In the genomic region with DNA sequence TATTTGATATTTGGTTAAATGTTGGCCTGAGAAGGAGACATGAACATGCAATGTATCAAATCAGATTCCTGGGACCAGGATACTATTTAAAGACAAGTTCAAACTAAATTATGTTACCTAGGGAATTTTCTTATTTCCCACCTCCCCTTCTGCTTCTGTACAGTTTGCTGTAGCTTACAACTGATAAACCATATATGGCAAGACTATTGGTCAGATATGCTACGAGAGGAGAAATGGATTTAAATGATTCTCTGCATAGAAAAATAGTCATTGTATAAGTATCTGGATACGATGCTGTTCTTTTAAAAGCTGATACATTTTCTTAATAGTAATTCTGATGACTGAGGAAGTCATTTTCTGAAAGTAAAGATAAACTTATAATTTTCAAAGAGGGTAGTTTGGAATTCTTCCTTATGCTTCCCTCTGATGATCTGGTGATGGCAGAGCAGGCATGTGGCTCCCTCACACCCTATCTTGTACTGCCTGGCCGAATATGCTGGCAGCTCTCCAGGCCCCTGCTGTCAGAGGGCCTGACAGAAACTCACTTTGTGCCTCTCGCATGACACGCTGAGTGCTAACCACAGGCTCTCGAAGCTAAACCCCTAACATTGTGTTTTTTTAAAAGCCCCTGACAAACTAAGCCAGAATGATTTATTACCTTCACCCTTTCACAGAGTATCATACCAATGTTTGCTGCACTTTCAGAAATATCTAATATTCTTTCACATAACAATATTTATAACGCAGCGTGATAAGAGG, we compare ENCODE assay signal across 10 cellular contexts. TPM values are rescaled to one million over a fixed set of nuclear protein-coding genes. Genes with fewer than 3 reads are reported as not detected.
DNase-seq lines count a peak whose midpoint lies in the region; ATAC-seq and TF ChIP-seq lines count a peak whose summit lies in the region.
"Had no signal": no experiment of that assay in that cellular context is flagged by ENCODE, and none has a peak within 500 bp of the region (broad histone marks: within the 10 kb centered on the region; RNA-seq: fewer than 3 reads in every experiment).

No MANE protein-coding gene starts in this region.

- H3K36me3 ChIP-seq in heart left ventricle (peaks cover 0 to 57% (median 26%) of the 10 kb centered on the region in 9 donors), Karpas-422 (ENCODE audit: insufficient read depth, low read length) (peaks cover 38% of the 10 kb centered on the region)

- no peaks in the 10 kb centered on the region for H3K9me3 ChIP-seq in heart left ventricle
- no peaks in the 10 kb centered on the region for H3K9me3 ChIP-seq in Karpas-422 (ENCODE audit: low read length)
- H3K9me3 ChIP-seq: transverse colon had no signal

- peaks cover 0 to 29% (median 2%) of the 10 kb centered on the region in 12 donors for H3K4me1 ChIP-seq in heart left ventricle
- H3K4me1 ChIP-seq in Karpas-422 (ENCODE audit: low read length): peaks cover 19% of the 10 kb centered on the region
- H3K4me1 ChIP-seq: transverse colon had no signal

- H3K4me3 ChIP-seq in heart left ventricle (no peak overlapping the region), Karpas-422 (ENCODE audit: low read length) (no peak overlapping the region)
- H3K4me3 ChIP-seq: transverse colon had no signal

- no peak overlapping the region for H3K9ac ChIP-seq in Karpas-422 (ENCODE audit: low read length)

- ATAC-seq in HG03108 (IDR thresholded peaks at IDR 0.05; ENCODE audit: unreplicated experiment) (peak; percentile 71), heart left ventricle (peak; percentile 95 to 97 (median 97)), HG02840 (IDR thresholded peaks at IDR 0.05; ENCODE audit: low FRiP score, unreplicated experiment) (no peak)

- H3K79me2 ChIP-seq in Karpas-422 (ENCODE audit: low read length): peaks cover 86% of the 10 kb centered on the region

- no peaks in the 10 kb centered on the region for H3K9me2 ChIP-seq in Karpas-422 (replicated peaks; ENCODE audit: insufficient read depth, low read length)

- H2AFZ ChIP-seq in Karpas-422 (ENCODE audit: low read length): no peak overlapping the region

- intact Hi-C loops in heart left ventricle (cut with DNase I): no loop called here

- H3K27me3 ChIP-seq in heart left ventricle (no peaks in the 10 kb centered on the region), Karpas-422 (ENCODE audit: low read length) (no peaks in the 10 kb centered on the region)
- H3K27me3 ChIP-seq: transverse colon had no signal

- no peak overlapping the region for H3K4me2 ChIP-seq in Karpas-422 (ENCODE audit: low read depth, low read length, poor library complexity, severe bottlenecking)

- no peaks in the 10 kb centered on the region for H4K20me1 ChIP-seq in Karpas-422 (ENCODE audit: insufficient read depth, low read depth, low read length)

- TF ChIP-seq CTCF in GM10266 (IDR thresholded peaks at IDR 0.05; ENCODE audit: control insufficient read depth, insufficient read depth, low read depth, missing control alignments) (no peak), heart left ventricle (IDR thresholded peaks at IDR 0.05) (no peak)

- 37 to 54% (median 49%) methylated on average over 8 of the region's 8 CpGs for WGBS in heart left ventricle, 4 donors

- peak overlapping the region in 11 of 12 donors; percentile 3 to 70 (median 57) for H3K27ac ChIP-seq in heart left ventricle
- no peak overlapping the region for H3K27ac ChIP-seq in Karpas-422 (ENCODE audit: low read length)
- H3K27ac ChIP-seq: transverse colon had no signal

- TF ChIP-seq POLR2A in heart left ventricle (IDR thresholded peaks at IDR 0.05): no peak

- DNase-seq in GM10266 (ENCODE audit: extremely low spot score) (peak; percentile 19), NCI-H69 (lab: John Stamatoyannopoulos, UW) (peak; percentile 93), heart left ventricle (peak; percentile 71 to 89 (median 78)), Karpas-422 (no peak), activated gamma-delta T cell treated with Interleukin-2 at 50 U/mL for 16 hours (no peak)
- DNase-seq in activated CD4-positive, alpha-beta T cell treated with anti-CD3 and anti-CD28 coated beads for 4 hours: no peak
- DNase-seq: natural killer cell, transverse colon had no signal

RNA-seq across cellular contexts. Expression of a gene that starts 19.4 kb away (rescaled TPM):
- total RNA-seq in heart left ventricle: 10 to 100 TPM in 7 of 9 donors, 1 to 10 TPM in 2; 4.7 to 25.3 (median 19.0) TPM
- 1 to 10 TPM; 4.1 to 7.3 TPM for polyA plus RNA-seq in heart left ventricle
- total RNA-seq in Karpas-422 (2014; rRNA removed; shearing (Covaris generic); ENCODE audit: low replicate concordance): 7.8 and 15.2 TPM in 2 replicates

RNA-seq across cellular contexts. Expression of a gene that starts 40.7 kb away (rescaled TPM):
- total RNA-seq in heart left ventricle: 10 to 100 TPM in 4 of 9 donors, 1 to 10 TPM in 5; 1.6 to 23.6 (median 6.6) TPM
- polyA plus RNA-seq in heart left ventricle: 1 to 10 TPM in 1 of 2 donors, under 1 TPM in 1; 0.76 to 2.3 TPM
- total RNA-seq in Karpas-422 (2014; rRNA removed; shearing (Covaris generic); ENCODE audit: low replicate concordance): not detected in 2 replicates

Comparison
In these comparisons a context has a peak if more than half of its experiments do, and no peak if none do; other contexts are left out.
1. DNase-seq: peak in GM10266 (single experiment), NCI-H69 (single experiment) and heart left ventricle (5 of 5); none in Karpas-422 (single experiment), activated gamma-delta T cell treated with Interleukin-2 at 50 U/mL for 16 hours (single experiment) and activated CD4-positive, alpha-beta T cell treated with anti-CD3 and anti-CD28 coated beads for 4 hours (0 of 2).